ENCODE assay signal across 8 cellular contexts in genomic region chr11:119671048-119671447, GRCh38. TPM values are rescaled to one million over a fixed set of nuclear protein-coding genes. Genes with fewer than 3 reads are reported as not detected.
DNase-seq lines count a peak whose midpoint lies in the region; ATAC-seq, FAIRE-seq and TF ChIP-seq lines count a peak whose summit lies in the region.

No MANE protein-coding gene starts in this region.

- no peaks in the 10 kb centered on the region for H3K9me3 Mint-ChIP-seq in activated naive CD4-positive, alpha-beta T cell treated with anti-CD3 and anti-CD28 coated beads, Interleukin-2, amount 50 U/mL, for 72 hours
- H3K9me3 Mint-ChIP-seq in natural killer cell treated with Interleukin-12 subunit alpha and Interleukin-12 subunit beta and Interleukin-15 and Interleukin-18, amount 100 ng/mL, for 72 hours: no peaks in the 10 kb centered on the region

- DNase-seq in MG63 (peak; percentile 75), body of pancreas (peak; percentile 35 to 74 (median 68)), kidney (peak; percentile 94), smooth muscle cell of the brain vasculature (ENCODE audit: low read depth, low spot score) (peak; percentile 67), SK-N-DZ (ENCODE audit: low spot score) (no peak)
- no peak for DNase-seq in activated naive CD4-positive, alpha-beta T cell treated with anti-CD3 and anti-CD28 coated beads, Interleukin-2, amount 50 U/mL, for 72 hours (ENCODE audit: low spot score in 2 of 2)
- DNase-seq in natural killer cell treated with Interleukin-12 subunit alpha and Interleukin-12 subunit beta and Interleukin-15 and Interleukin-18, amount 100 ng/mL, for 72 hours (ENCODE audit: low spot score): no peak
- no peak for DNase-seq in stimulated activated CD4-positive, alpha-beta T cell treated with anti-CD3 and anti-CD28 coated beads, Interleukin-12 subunit alpha, Interleukin-12 subunit beta, amount 100 ng/mL, for 4 hours

- H3K36me3 Mint-ChIP-seq in activated naive CD4-positive, alpha-beta T cell treated with anti-CD3 and anti-CD28 coated beads, Interleukin-2, amount 50 U/mL, for 72 hours: no peaks in the 10 kb centered on the region
- no peaks in the 10 kb centered on the region for H3K36me3 Mint-ChIP-seq in natural killer cell treated with Interleukin-12 subunit alpha and Interleukin-12 subunit beta and Interleukin-15 and Interleukin-18, amount 100 ng/mL, for 72 hours

- intact Hi-C loops in body of pancreas (cut with DNase I): no loop called here
- intact Hi-C loops in kidney (cut with DNase I): no loop called here

- H3K4me3 Mint-ChIP-seq in natural killer cell treated with Interleukin-12 subunit alpha and Interleukin-12 subunit beta and Interleukin-15 and Interleukin-18, amount 100 ng/mL, for 72 hours: no peak overlapping the region

- H3K27ac ChIP-seq in body of pancreas: no peak overlapping the region
- no peak overlapping the region for H3K27ac ChIP-seq in kidney (ENCODE audit: low read depth in 2 of 2, low read length in 2 of 2)

- peaks cover 17 to 20% of the 10 kb centered on the region in 2 donors for H3K4me1 Mint-ChIP-seq in natural killer cell treated with Interleukin-12 subunit alpha and Interleukin-12 subunit beta and Interleukin-15 and Interleukin-18, amount 100 ng/mL, for 72 hours (ENCODE audit: low read depth in 2 of 2)

- H3K27me3 ChIP-seq in MG63: no peaks in the 10 kb centered on the region
- H3K27me3 ChIP-seq in body of pancreas: no peaks in the 10 kb centered on the region

- H3K27me3 Mint-ChIP-seq in natural killer cell treated with Interleukin-12 subunit alpha and Interleukin-12 subunit beta and Interleukin-15 and Interleukin-18, amount 100 ng/mL, for 72 hours: peaks cover 21 to 36% of the 10 kb centered on the region in 2 donors

- H3K9me3 ChIP-seq in MG63: no peaks in the 10 kb centered on the region
- no peaks in the 10 kb centered on the region for H3K9me3 ChIP-seq in body of pancreas
- no peaks in the 10 kb centered on the region for H3K9me3 ChIP-seq in kidney (ENCODE audit: control insufficient read depth in 1 of 2, low read length in 2 of 2)

- no peak for FAIRE-seq in kidney (lab: Jason Lieb, UNC)

- TF ChIP-seq POLR2A in body of pancreas (IDR thresholded peaks at IDR 0.05): no peak

- ATAC-seq in body of pancreas: peak; percentile 30
- no peak for ATAC-seq in activated naive CD4-positive, alpha-beta T cell treated with anti-CD3 and anti-CD28 coated beads, Interleukin-2, amount 50 U/mL, for 72 hours
- no peak for ATAC-seq in natural killer cell treated with Interleukin-12 subunit alpha and Interleukin-12 subunit beta and Interleukin-15 and Interleukin-18, amount 100 ng/mL, for 72 hours

- H3K36me3 ChIP-seq in MG63: no peaks in the 10 kb centered on the region
- peaks cover 0 to 6% of the 10 kb centered on the region in 2 donors for H3K36me3 ChIP-seq in body of pancreas (replicated peaks in 1 of 2; ENCODE audit: insufficient read depth in 1 of 2, low read depth in 2 of 2)
- no peaks in the 10 kb centered on the region for H3K36me3 ChIP-seq in kidney (ENCODE audit: control insufficient read depth in 1 of 2, insufficient read depth in 2 of 2, low read length in 2 of 2)

- H3K4me3 ChIP-seq in MG63 (no peak overlapping the region), body of pancreas (no peak overlapping the region), kidney (ENCODE audit: low read length in 2 of 2) (no peak overlapping the region)

- no peak overlapping the region for H3K27ac Mint-ChIP-seq in activated naive CD4-positive, alpha-beta T cell treated with anti-CD3 and anti-CD28 coated beads, Interleukin-2, amount 50 U/mL, for 72 hours
- H3K27ac Mint-ChIP-seq in natural killer cell treated with Interleukin-12 subunit alpha and Interleukin-12 subunit beta and Interleukin-15 and Interleukin-18, amount 100 ng/mL, for 72 hours: no peak overlapping the region

- 46 to 66% methylated on average over 5 of the region's 5 CpGs for WGBS in body of pancreas, 2 donors

- H3K4me1 ChIP-seq in body of pancreas (peaks cover 9% of the 10 kb centered on the region), kidney (ENCODE audit: control insufficient read depth in 1 of 2, insufficient read depth in 1 of 2, low read depth in 1 of 2, low read length in 2 of 2) (peaks cover 3 to 5% of the 10 kb centered on the region in 2 donors)

- no peak overlapping the region for H3K9ac ChIP-seq in kidney (ENCODE audit: low read length in 2 of 2)

- TF ChIP-seq CTCF in body of pancreas (IDR thresholded peaks at IDR 0.05) (no peak), kidney (IDR thresholded peaks at IDR 0.05; ENCODE audit: borderline replicate concordance, extremely low read depth, insufficient read depth) (no peak)

RNA-seq across cellular contexts. Expression of gene NECTIN1, which starts 58.0 kb away (rescaled TPM):
- total RNA-seq in MG63 (2014; rRNA removed; shearing (Covaris generic); ENCODE audit: low replicate concordance): 2.2 and 5.3 TPM in 2 replicates
- total RNA-seq in body of pancreas (10 to 100 TPM in 1 of 2 donors, 1 to 10 TPM in 1; 7.3 to 31.6 TPM), kidney (13.2 TPM)
- 6.0 TPM for polyA plus RNA-seq in kidney (ENCODE audit: insufficient read depth, low read depth, low replicate concordance)
- 1 to 10 TPM in 1 of 2 donors, under 1 TPM in 1; 0.20 to 2.2 TPM for total RNA-seq in activated naive CD4-positive, alpha-beta T cell treated with anti-CD3 and anti-CD28 coated beads, Interleukin-2, amount 50 U/mL, for 72 hours
- total RNA-seq in natural killer cell treated with Interleukin-12 subunit alpha and Interleukin-12 subunit beta and Interleukin-15 and Interleukin-18, amount 100 ng/mL, for 72 hours: 1 to 10 TPM; 2.3 to 2.6 TPM
- 6.1 and 7.1 TPM in 2 replicates for polyA plus RNA-seq in SK-N-DZ (2014; cell fraction: cytosol; rRNA removed)
- 3.6 and 3.9 TPM in 2 replicates for polyA plus RNA-seq in SK-N-DZ (2014; cell fraction: nucleus; rRNA removed)

Comparison
In these comparisons a context has a peak if more than half of its experiments do, and no peak if none do; other contexts are left out.
1. DNase-seq: peak in MG63 (single experiment), body of pancreas (4 of 4), kidney (single experiment) and smooth muscle cell of the brain vasculature (single experiment); none in activated naive CD4-positive, alpha-beta T cell treated with anti-CD3 and anti-CD28 coated beads, Interleukin-2, amount 50 U/mL, for 72 hours (0 of 2), natural killer cell treated with Interleukin-12 subunit alpha and Interleukin-12 subunit beta and Interleukin-15 and Interleukin-18, amount 100 ng/mL, for 72 hours (single experiment), SK-N-DZ (single experiment) and stimulated activated CD4-positive, alpha-beta T cell treated with anti-CD3 and anti-CD28 coated beads, Interleukin-12 subunit alpha, Interleukin-12 subunit beta, amount 100 ng/mL, for 4 hours (single experiment).